Comparison of ENCODE assay signal across 8 cellular contexts in genomic region chr7:92831716-92832622, GRCh38.
DNase-seq lines count a peak whose midpoint lies in the region; ATAC-seq and TF ChIP-seq lines count a peak whose summit lies in the region.

No MANE protein-coding gene starts in this region.

- no peaks in the 10 kb centered on the region for H3K27me3 Mint-ChIP-seq in activated naive CD8-positive, alpha-beta T cell
- H3K27me3 Mint-ChIP-seq in stimulated activated naive B cell treated with anti-CD40 and anti-IgM and Interleukin-4, amounts not matched to agents 10 μg/mL and 1 μg/mL and 100 μg/mL, for 72 hours: no peaks in the 10 kb centered on the region

- H3K27ac Mint-ChIP-seq in activated naive CD8-positive, alpha-beta T cell: peak overlapping the region; percentile 97
- peak overlapping the region; percentile 80 for H3K27ac Mint-ChIP-seq in stimulated activated naive B cell treated with anti-CD40 and anti-IgM and Interleukin-4, amounts not matched to agents 10 μg/mL and 1 μg/mL and 100 μg/mL, for 72 hours

- H3K36me3 ChIP-seq in BLaER1 (no peaks in the 10 kb centered on the region), iPS-18a (ENCODE audit: control insufficient read depth, low read depth, low read length) (no peaks in the 10 kb centered on the region)

- H3K9me3 ChIP-seq in BLaER1 (no peaks in the 10 kb centered on the region), iPS-18a (ENCODE audit: control insufficient read depth, low read depth, low read length) (no peaks in the 10 kb centered on the region)

- peaks cover 58% of the 10 kb centered on the region for H4K20me1 ChIP-seq in BLaER1

- H3K4me1 ChIP-seq in BLaER1 (peaks cover 34% of the 10 kb centered on the region), iPS-18a (ENCODE audit: control insufficient read depth, low read depth, low read length) (peaks cover 27% of the 10 kb centered on the region)

- TF ChIP-seq CTCF in HL-60 (IDR thresholded peaks at IDR 0.05; ENCODE audit: insufficient read depth, low read length): no peak

- H3K9me3 Mint-ChIP-seq in activated naive CD8-positive, alpha-beta T cell (ENCODE audit: low read depth): no peaks in the 10 kb centered on the region
- no peaks in the 10 kb centered on the region for H3K9me3 Mint-ChIP-seq in stimulated activated naive B cell treated with anti-CD40 and anti-IgM and Interleukin-4, amounts not matched to agents 10 μg/mL and 1 μg/mL and 100 μg/mL, for 72 hours

- H3K9ac ChIP-seq in BLaER1: peak overlapping the region; percentile 81
- H3K9ac ChIP-seq in iPS-18a (ENCODE audit: low read length): peak overlapping the region; percentile 65

- no peak for ATAC-seq in stimulated activated naive B cell treated with anti-CD40 and anti-IgM and Interleukin-4, amounts not matched to agents 10 μg/mL and 1 μg/mL and 100 μg/mL, for 72 hours (replicated peaks)
- no peak for ATAC-seq in HG03095 (IDR thresholded peaks at IDR 0.05; ENCODE audit: unreplicated experiment)

- H3K4me3 ChIP-seq in BLaER1 (peak overlapping the region; percentile 83), HL-60 (replicated peaks; ENCODE audit: insufficient read depth, low read length) (peak overlapping the region; percentile 91), iPS-18a (ENCODE audit: low read length) (peak overlapping the region; percentile 79)

- DNase-seq in HL-60 (ENCODE audit: low read depth in 1 of 2, low spot score in 1 of 2) (no peak), SIG-M5 (lab: John Stamatoyannopoulos, UW) (no peak), NCI-H1417 (lab: John Stamatoyannopoulos, UW) (no peak)
- no peak for DNase-seq in stimulated activated naive B cell treated with anti-CD40 and anti-IgM and Interleukin-4, amounts not matched to agents 10 μg/mL and 1 μg/mL and 100 μg/mL, for 72 hours

- peak overlapping the region; percentile 77 for H3K27ac ChIP-seq in BLaER1
- H3K27ac ChIP-seq in HL-60 (replicated peaks): peak overlapping the region; percentile 90
- no peak overlapping the region for H3K27ac ChIP-seq in iPS-18a (ENCODE audit: low read length)

- peaks cover 77% of the 10 kb centered on the region for H3K27me3 ChIP-seq in BLaER1
- H3K27me3 ChIP-seq in HL-60 (ENCODE audit: insufficient read depth, poor library complexity, severe bottlenecking): no peaks in the 10 kb centered on the region
- H3K27me3 ChIP-seq in iPS-18a (ENCODE audit: control insufficient read depth, insufficient read depth, low read length): peaks cover 15% of the 10 kb centered on the region

- H3K36me3 Mint-ChIP-seq in activated naive CD8-positive, alpha-beta T cell: peaks cover 29% of the 10 kb centered on the region
- peaks cover 5 to 20% of the 10 kb centered on the region in 2 donors for H3K36me3 Mint-ChIP-seq in stimulated activated naive B cell treated with anti-CD40 and anti-IgM and Interleukin-4, amounts not matched to agents 10 μg/mL and 1 μg/mL and 100 μg/mL, for 72 hours

- H3K4me3 Mint-ChIP-seq in activated naive CD8-positive, alpha-beta T cell: peak overlapping the region; percentile 96
- peak overlapping the region; percentile 88 to 99 for H3K4me3 Mint-ChIP-seq in stimulated activated naive B cell treated with anti-CD40 and anti-IgM and Interleukin-4, amounts not matched to agents 10 μg/mL and 1 μg/mL and 100 μg/mL, for 72 hours

- H3K4me2 ChIP-seq in BLaER1: peak overlapping the region; percentile 81

- H3K4me1 Mint-ChIP-seq in activated naive CD8-positive, alpha-beta T cell (ENCODE audit: low read depth): peaks cover 59% of the 10 kb centered on the region
- H3K4me1 Mint-ChIP-seq in stimulated activated naive B cell treated with anti-CD40 and anti-IgM and Interleukin-4, amounts not matched to agents 10 μg/mL and 1 μg/mL and 100 μg/mL, for 72 hours: peaks cover 23 to 38% of the 10 kb centered on the region in 2 donors
